17 cellular contexts compared by ENCODE assay signal in genomic region chr10:28997736-28998135, GRCh38.
DNase-seq lines count a peak whose midpoint lies in the region; ATAC-seq and TF ChIP-seq lines count a peak whose summit lies in the region.
"Had no signal": no experiment of that assay in that cellular context is flagged by ENCODE, and none has a peak within 500 bp of the region (broad histone marks: within the 10 kb centered on the region; RNA-seq: fewer than 3 reads in every experiment).

No MANE protein-coding gene starts in this region.

- peaks cover 10% of the 10 kb centered on the region for H3F3A ChIP-seq in smooth muscle cell (ENCODE audit: low read depth)

- H3K27me3 Mint-ChIP-seq in mesothelial cell of epicardium (ENCODE audit: low read depth), result no peaks in the 10 kb centered on the region

- H3K4me3 ChIP-seq in fibroblast of pulmonary artery (replicated peaks; ENCODE audit: low read depth, low read length) (no peak overlapping the region), smooth muscle cell (peak overlapping the region; percentile 7)
- H3K4me3 ChIP-seq: MG63 had no signal

- DNase-seq in EH (ENCODE audit: low read depth) (peak; percentile 56), fibroblast of pulmonary artery (ENCODE audit: low read depth) (peak; percentile 19), mesothelial cell of epicardium (ENCODE audit: low spot score in 2 of 2, unreplicated experiment in 2 of 2) (no peak), smooth muscle cell (lab: John Stamatoyannopoulos, UW; ENCODE audit: unreplicated experiment) (no peak), NCI-H1048 (lab: John Stamatoyannopoulos, UW) (no peak), GM20000 (ENCODE audit: low spot score) (no peak)
- DNase-seq: Karpas-422, MG63, NCI-H1105, NCI-H1694, NCI-H2107, NCI-H226, NCI-H524 treated with DMSO at 0.1 percent for 48 hours, SHP77 had no signal

- no peaks in the 10 kb centered on the region for H3K9me3 ChIP-seq in smooth muscle cell (replicated peaks; ENCODE audit: low read depth)
- H3K9me3 ChIP-seq: MG63 had no signal

- ATAC-seq in GM21529 (IDR thresholded peaks at IDR 0.05; ENCODE audit: unreplicated experiment) (no peak), GM21576 (IDR thresholded peaks at IDR 0.05; ENCODE audit: unreplicated experiment) (no peak)

- TF ChIP-seq CTCF in fibroblast of pulmonary artery (IDR thresholded peaks at IDR 0.05; ENCODE audit: low read length, missing control alignments) (no peak), mesothelial cell of epicardium (IDR thresholded peaks at IDR 0.05; ENCODE audit: unreplicated experiment) (no peak), smooth muscle cell (IDR thresholded peaks at IDR 0.05; ENCODE audit: borderline replicate concordance, insufficient read depth, poor library complexity, severe bottlenecking) (no peak), GM20000 (IDR thresholded peaks at IDR 0.05; ENCODE audit: extremely low read depth, missing control alignments) (no peak)

- peaks cover 54% of the 10 kb centered on the region for H3K4me1 Mint-ChIP-seq in mesothelial cell of epicardium

- peak overlapping the region; percentile 27 for H3K27ac ChIP-seq in smooth muscle cell (ENCODE audit: low read depth)
- H3K27ac ChIP-seq: C4-2B had no signal

- peak overlapping the region; percentile 21 for H2AFZ ChIP-seq in smooth muscle cell (ENCODE audit: low read depth)

- peak overlapping the region; percentile 42 for H3K4me2 ChIP-seq in smooth muscle cell

- H3K9me3 Mint-ChIP-seq in mesothelial cell of epicardium, result peaks cover 7% of the 10 kb centered on the region

- no peaks in the 10 kb centered on the region for H3K36me3 ChIP-seq in smooth muscle cell (ENCODE audit: low read depth)
- H3K36me3 ChIP-seq: MG63 had no signal

- H4K20me1 ChIP-seq in smooth muscle cell (ENCODE audit: low read depth), result no peaks in the 10 kb centered on the region

- 45% methylated on average over 6 of the region's 6 CpGs for WGBS in smooth muscle cell (ENCODE audit: low lambda C conversion rate)

- peak overlapping the region; percentile 9 for H3K4me3 Mint-ChIP-seq in mesothelial cell of epicardium

- H3K9ac ChIP-seq in smooth muscle cell (ENCODE audit: low read depth), result no peak overlapping the region

- H3K36me3 Mint-ChIP-seq in mesothelial cell of epicardium, result peaks cover 8% of the 10 kb centered on the region

- H3K27me3 ChIP-seq in smooth muscle cell (ENCODE audit: low read depth), result no peaks in the 10 kb centered on the region
- H3K27me3 ChIP-seq: MG63 had no signal

- H3K27ac Mint-ChIP-seq in mesothelial cell of epicardium, result peak overlapping the region; percentile 94

- H3K79me2 ChIP-seq in smooth muscle cell (ENCODE audit: low read depth), result no peaks in the 10 kb centered on the region

- no peaks in the 10 kb centered on the region for H3K4me1 ChIP-seq in smooth muscle cell (ENCODE audit: low read depth)

Comparison
In these comparisons a context has a peak if more than half of its experiments do, and no peak if none do; other contexts are left out.
1. DNase-seq: peak in EH (single experiment) and fibroblast of pulmonary artery (single experiment); none in mesothelial cell of epicardium (0 of 2), smooth muscle cell (single experiment), NCI-H1048 (single experiment) and GM20000 (single experiment).